9 cellular contexts compared by ENCODE assay signal in the genomic region with DNA sequence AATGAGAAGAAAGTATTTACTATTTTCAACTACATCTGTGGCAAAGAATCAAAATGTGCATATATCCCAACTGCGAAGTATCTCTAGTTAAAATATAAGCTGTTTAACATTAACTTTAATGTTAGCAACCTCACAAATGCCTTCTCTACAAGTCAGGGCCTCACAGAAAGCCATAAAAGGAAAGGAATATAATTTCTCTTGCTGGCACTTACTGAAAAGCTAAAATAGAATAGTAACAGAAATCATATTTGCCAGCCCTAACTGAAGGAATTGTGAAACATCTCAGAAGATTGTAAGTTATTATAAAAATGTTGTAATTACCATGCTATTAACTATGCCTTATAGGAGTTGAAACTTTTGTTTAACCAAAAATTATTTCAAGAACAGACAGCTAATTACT.
DNase-seq lines count a peak whose midpoint lies in the region; ATAC-seq and TF ChIP-seq lines count a peak whose summit lies in the region.
"Had no signal": no experiment of that assay in that cellular context is flagged by ENCODE, and none has a peak within 500 bp of the region (broad histone marks: within the 10 kb centered on the region; RNA-seq: fewer than 3 reads in every experiment).

No MANE protein-coding gene starts in this region.

- peaks cover 44 to 81% of the 10 kb centered on the region in 2 donors for H3K4me1 ChIP-seq in thoracic aorta (ENCODE audit: control insufficient read depth in 1 of 2, low read depth in 2 of 2)

- peak overlapping the region; percentile 90 for H3K27ac Mint-ChIP-seq in activated T-cell treated with anti-CD3 and anti-CD28 coated beads, Interleukin-2, amount 50 U/mL, for 24 hours
- peak overlapping the region; percentile 87 for H3K27ac Mint-ChIP-seq in activated CD8-positive, alpha-beta T cell treated with anti-CD3 and anti-CD28 coated beads for 36 hours

- H3K27me3 Mint-ChIP-seq in activated T-cell treated with anti-CD3 and anti-CD28 coated beads, Interleukin-2, amount 50 U/mL, for 24 hours = no peaks in the 10 kb centered on the region
- no peaks in the 10 kb centered on the region for H3K27me3 Mint-ChIP-seq in activated CD8-positive, alpha-beta T cell treated with anti-CD3 and anti-CD28 coated beads for 36 hours

- H3K36me3 ChIP-seq in thoracic aorta = no peaks in the 10 kb centered on the region
- H3K36me3 ChIP-seq: WERI-Rb-1 had no signal

- POLR2A ChIA-PET in activated CD8-positive, alpha-beta T cell treated with anti-CD3 and anti-CD28 coated beads for 36 hours (lab: Charles Lee) = interaction anchor here (0.7 to 10.4 kb wide), 5 partner anchors 10 to 76 kb away, joined by 3 to 89 read pairs (median 4); partner anchors contain the start of gene MBNL1

- H3K27me3 ChIP-seq in thoracic aorta (replicated peaks; ENCODE audit: insufficient read depth) = no peaks in the 10 kb centered on the region

- H3K9me3 Mint-ChIP-seq in activated T-cell treated with anti-CD3 and anti-CD28 coated beads, Interleukin-2, amount 50 U/mL, for 24 hours = no peaks in the 10 kb centered on the region
- peaks cover 10% of the 10 kb centered on the region for H3K9me3 Mint-ChIP-seq in activated CD8-positive, alpha-beta T cell treated with anti-CD3 and anti-CD28 coated beads for 36 hours

- peak overlapping the region; percentile 91 to 92 for H3K27ac ChIP-seq in thoracic aorta
- H3K27ac ChIP-seq: WERI-Rb-1 had no signal

- intact Hi-C loops in activated CD8-positive, alpha-beta T cell treated with anti-CD3 and anti-CD28 coated beads for 36 hours (cut with micrococcal nuclease) = loop anchor here (5.0 kb wide), 1 partner anchor 1001 kb away; the partner anchor contains the start of gene GPR171

- no peaks in the 10 kb centered on the region for H3K9me3 ChIP-seq in thoracic aorta

- H3K4me1 Mint-ChIP-seq in activated T-cell treated with anti-CD3 and anti-CD28 coated beads, Interleukin-2, amount 50 U/mL, for 24 hours (ENCODE audit: low read depth) = peaks cover 66% of the 10 kb centered on the region
- peaks cover 58% of the 10 kb centered on the region for H3K4me1 Mint-ChIP-seq in activated CD8-positive, alpha-beta T cell treated with anti-CD3 and anti-CD28 coated beads for 36 hours (ENCODE audit: low read depth)

- peaks cover 3% of the 10 kb centered on the region for H3K36me3 Mint-ChIP-seq in activated T-cell treated with anti-CD3 and anti-CD28 coated beads, Interleukin-2, amount 50 U/mL, for 24 hours (ENCODE audit: low read depth)
- H3K36me3 Mint-ChIP-seq in activated CD8-positive, alpha-beta T cell treated with anti-CD3 and anti-CD28 coated beads for 36 hours (ENCODE audit: low read depth) = peaks cover 11% of the 10 kb centered on the region

- CTCF ChIA-PET in activated CD8-positive, alpha-beta T cell treated with anti-CD3 and anti-CD28 coated beads for 36 hours (lab: Charles Lee) = interaction anchor here (1.1 to 2.5 kb wide), 7 partner anchors 10 to 240 kb away, joined by 3 to 14 read pairs (median 6); no protein-coding TSS in a partner anchor

- peak overlapping the region; percentile 70 for H3K4me3 ChIP-seq in thoracic aorta

- H3K4me3 Mint-ChIP-seq in activated T-cell treated with anti-CD3 and anti-CD28 coated beads, Interleukin-2, amount 50 U/mL, for 24 hours = peak overlapping the region; percentile 76
- peak overlapping the region; percentile 79 for H3K4me3 Mint-ChIP-seq in activated CD8-positive, alpha-beta T cell treated with anti-CD3 and anti-CD28 coated beads for 36 hours

- no peak for TF ChIP-seq CTCF in activated CD8-positive, alpha-beta T cell treated with anti-CD3 and anti-CD28 coated beads for 36 hours (IDR thresholded peaks at IDR 0.05)
- no peak for TF ChIP-seq CTCF in thoracic aorta (IDR thresholded peaks at IDR 0.05)

- no peak for DNase-seq in activated T-cell treated with anti-CD3 and anti-CD28 coated beads, Interleukin-2, amount 50 U/mL, for 24 hours
- DNase-seq in activated T-cell treated with anti-CD3 and anti-CD28 coated beads for 4 hours = no peak
- DNase-seq in activated CD8-positive, alpha-beta T cell treated with anti-CD3 and anti-CD28 coated beads for 36 hours = no peak
- peak; percentile 33 for DNase-seq in kidney tubule cell (ENCODE audit: low spot score)
- no peak for DNase-seq in thoracic aorta (ENCODE audit: low spot score)
- no peak for DNase-seq in kidney glomerular epithelial cell (lab: John Stamatoyannopoulos, UW)
- DNase-seq in NCI-H2107 treated with DMSO at 0.1 percent for 48 hours (lab: John Stamatoyannopoulos, UW; ENCODE audit: unreplicated experiment) = no peak
- DNase-seq: WERI-Rb-1 had no signal

- no peak for ATAC-seq in activated CD8-positive, alpha-beta T cell treated with anti-CD3 and anti-CD28 coated beads for 36 hours
- ATAC-seq in thoracic aorta (ENCODE audit: insufficient number of reproducible peaks, low FRiP score, low read depth) (no peak), HG03457 (IDR thresholded peaks at IDR 0.05; ENCODE audit: unreplicated experiment) (no peak)
